In the genomic region with DNA sequence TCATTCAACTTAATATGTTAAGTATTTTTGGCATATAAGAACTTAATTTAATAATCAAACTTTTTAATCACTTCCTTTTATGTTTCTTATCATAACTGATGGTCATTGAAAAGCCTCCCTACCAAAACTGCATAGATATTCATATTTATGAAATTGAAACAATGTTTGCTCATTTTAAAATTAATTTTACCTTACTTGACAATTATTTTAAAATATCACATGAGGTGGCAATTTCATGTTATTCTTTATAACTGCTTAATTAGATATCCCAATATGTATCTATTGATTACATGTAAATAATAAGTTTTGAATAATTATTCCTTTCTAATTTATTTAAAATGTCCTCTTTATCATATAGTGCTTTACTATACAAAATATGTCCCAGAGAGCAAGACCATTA, we compare ENCODE assay signal across 8 cellular contexts.
"Had no signal": no experiment of that assay in that cellular context is flagged by ENCODE, and none has a peak within 500 bp of the region (broad histone marks: within the 10 kb centered on the region; RNA-seq: fewer than 3 reads in every experiment).

No MANE protein-coding gene starts in this region.

- H3K4me3 ChIP-seq: GM12878 had no signal

- ATAC-seq: GM12878 had no signal

- DNase-seq: GDM1, GF-D8 had no signal

- FAIRE-seq: G401.6, GM12878, GM12891, GM12892, GM18507, GM19239 had no signal
